Comparison of ENCODE assay signal across 15 cellular contexts in the genomic region with DNA sequence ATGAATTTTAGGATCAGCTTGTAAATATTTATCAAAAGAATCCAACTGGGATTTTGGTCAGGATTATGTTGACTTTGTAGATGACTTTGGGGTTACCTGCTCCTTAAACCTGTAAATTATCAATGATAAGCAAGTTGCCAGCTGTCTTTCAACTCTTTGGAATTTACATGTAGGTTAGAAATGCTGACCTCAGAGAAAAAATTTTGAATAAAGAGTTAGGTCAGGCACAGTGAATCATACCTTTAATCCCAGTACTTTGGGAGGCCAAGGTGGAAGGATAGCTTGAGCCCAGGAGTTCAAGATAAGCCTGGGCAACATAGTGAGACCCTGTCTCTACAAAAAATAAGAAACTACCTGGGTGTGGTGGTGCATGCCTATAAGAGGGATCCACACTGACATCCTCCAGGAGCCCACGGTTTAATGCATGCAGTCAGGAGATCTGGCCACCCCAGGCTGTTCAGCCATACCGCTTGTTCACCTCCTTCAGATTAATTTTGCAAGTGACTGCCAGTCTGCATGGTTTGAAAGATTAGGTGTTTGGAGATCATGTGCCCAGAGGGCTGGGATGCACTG.
"Had no signal": no experiment of that assay in that cellular context is flagged by ENCODE, and none has a peak within 500 bp of the region (broad histone marks: within the 10 kb centered on the region; RNA-seq: fewer than 3 reads in every experiment).

No MANE protein-coding gene starts in this region.

- H3K9me3 ChIP-seq: pancreas had no signal

- H3K4me3 Mint-ChIP-seq: activated naive CD8-positive, alpha-beta T cell treated with anti-CD3 and anti-CD28 coated beads, Interleukin-2, amount 10 ng/mL, durations not matched to agents 7 days and 5 days; activated T-helper 1 cell treated with anti-CD3 and anti-CD28 coated beads, Interleukin-12 subunit alpha, Interleukin-12 subunit beta, Interleukin-2, Interleukin-4 antibody, amounts not matched to agents 30 ng/mL and 10 ng/mL and 1 ng/mL, durations not matched to agents 14 hours and 24 hours and 36 hours; natural killer cell; T-cell had no signal

- H3K4me1 Mint-ChIP-seq: activated naive CD8-positive, alpha-beta T cell treated with anti-CD3 and anti-CD28 coated beads, Interleukin-2, amount 10 ng/mL, durations not matched to agents 7 days and 5 days; natural killer cell; T-cell had no signal

- H3K27ac Mint-ChIP-seq: activated naive CD8-positive, alpha-beta T cell treated with anti-CD3 and anti-CD28 coated beads, Interleukin-2, amount 10 ng/mL, durations not matched to agents 7 days and 5 days; activated T-helper 1 cell treated with anti-CD3 and anti-CD28 coated beads, Interleukin-12 subunit alpha, Interleukin-12 subunit beta, Interleukin-2, Interleukin-4 antibody, amounts not matched to agents 30 ng/mL and 10 ng/mL and 1 ng/mL, durations not matched to agents 14 hours and 24 hours and 36 hours; natural killer cell; T-cell had no signal

- H3K4me1 ChIP-seq: pancreas had no signal

- H3K4me3 ChIP-seq: pancreas, SK-N-MC had no signal

- H3K36me3 ChIP-seq: pancreas had no signal

- H3K27ac ChIP-seq: pancreas, SK-N-MC had no signal

- ATAC-seq: natural killer cell, pancreas, T-cell had no signal

- H3K9me3 Mint-ChIP-seq: activated naive CD8-positive, alpha-beta T cell treated with anti-CD3 and anti-CD28 coated beads, Interleukin-2, amount 10 ng/mL, durations not matched to agents 7 days and 5 days; activated T-helper 1 cell treated with anti-CD3 and anti-CD28 coated beads, Interleukin-12 subunit alpha, Interleukin-12 subunit beta, Interleukin-2, Interleukin-4 antibody, amounts not matched to agents 30 ng/mL and 10 ng/mL and 1 ng/mL, durations not matched to agents 14 hours and 24 hours and 36 hours; natural killer cell; T-cell had no signal

- H3K36me3 Mint-ChIP-seq: natural killer cell, T-cell had no signal

- DNase-seq: activated CD4-positive, CD25-positive, alpha-beta regulatory T cell treated with anti-CD3 and anti-CD28 coated beads, Interleukin-2, amount 50 U/mL, for 72 hours; activated naive CD8-positive, alpha-beta T cell treated with anti-CD3 and anti-CD28 coated beads, Interleukin-2, amount 10 ng/mL, durations not matched to agents 7 days and 5 days; aorta; hippocampal formation; kidney; mesendoderm; natural killer cell; pancreas; stimulated activated CD4-positive, alpha-beta T cell treated with anti-CD3 and anti-CD28 coated beads, Interleukin-2, amount 100 ng/mL, for 48 hours; stimulated activated naive CD4-positive, alpha-beta T cell treated with Interleukin-2 at 50 U/mL for 16 hours; substantia nigra; T-cell; T-helper 9 cell had no signal

- H3K27me3 ChIP-seq: pancreas had no signal
